Comparison of ENCODE assay signal across 8 cellular contexts in genomic region chr12:2890001-2890387, GRCh38. TPM values are rescaled to one million over a fixed set of nuclear protein-coding genes. Genes with fewer than 3 reads are reported as not detected.
DNase-seq lines count a peak whose midpoint lies in the region; ATAC-seq and TF ChIP-seq lines count a peak whose summit lies in the region.

No MANE protein-coding gene starts in this region.

- ATAC-seq in HG02642 (IDR thresholded peaks at IDR 0.05; ENCODE audit: poor library complexity, unreplicated experiment) (no peak), left lobe of liver (no peak)

- TF ChIP-seq CTCF in esophagus muscularis mucosa (IDR thresholded peaks at IDR 0.05) (no peak), progenitor cell of endocrine pancreas (IDR thresholded peaks at IDR 0.05; ENCODE audit: unreplicated experiment) (no peak)

- no peaks in the 10 kb centered on the region for H3K27me3 Mint-ChIP-seq in progenitor cell of endocrine pancreas

- no peaks in the 10 kb centered on the region for H3K27me3 ChIP-seq in SJCRH30
- H3K27me3 ChIP-seq in esophagus muscularis mucosa, result no peaks in the 10 kb centered on the region

- H3K36me3 Mint-ChIP-seq in progenitor cell of endocrine pancreas (ENCODE audit: insufficient read depth), result peaks cover 10% of the 10 kb centered on the region

- peaks cover 13% of the 10 kb centered on the region for H3K4me1 Mint-ChIP-seq in progenitor cell of endocrine pancreas (ENCODE audit: low read depth)

- intact Hi-C loops in esophagus muscularis mucosa (cut with DNase I), result no loop called here

- DNase-seq in SJCRH30, result no peak
- DNase-seq in esophagus muscularis mucosa (ENCODE audit: extremely low spot score), result no peak
- no peak for DNase-seq in progenitor cell of endocrine pancreas (ENCODE audit: low spot score, unreplicated experiment)
- DNase-seq in left lobe of liver (ENCODE audit: low spot score), result no peak
- no peak for DNase-seq in GM03348 (ENCODE audit: low spot score)
- no peak for DNase-seq in stimulated activated CD4-positive, alpha-beta T cell treated with anti-CD3 and anti-CD28 coated beads, Interleukin-15, amount 100 ng/mL, for 24 hours

- H3K9ac ChIP-seq in ES-I3 (ENCODE audit: low read depth, low read length), result peak overlapping the region; percentile 94

- H3K4me3 ChIP-seq in SJCRH30 (peak overlapping the region; percentile 77), esophagus muscularis mucosa (peak overlapping the region; percentile 74 to 95 (median 76))

- peak overlapping the region; percentile 79 for H3K27ac ChIP-seq in SJCRH30
- H3K27ac ChIP-seq in esophagus muscularis mucosa (replicated peaks in 1 of 4), result peak overlapping the region; percentile 95 to 97 (median 96)

- H3K9me3 Mint-ChIP-seq in progenitor cell of endocrine pancreas (ENCODE audit: low read depth), result no peaks in the 10 kb centered on the region

- no peaks in the 10 kb centered on the region for H3K9me3 ChIP-seq in ES-I3 (ENCODE audit: control insufficient read depth, insufficient read depth, low read length)
- H3K9me3 ChIP-seq in SJCRH30 (replicated peaks), result no peaks in the 10 kb centered on the region
- no peaks in the 10 kb centered on the region for H3K9me3 ChIP-seq in esophagus muscularis mucosa

- TF ChIP-seq EP300 in esophagus muscularis mucosa (IDR thresholded peaks at IDR 0.05), result no peak

- WGBS in esophagus muscularis mucosa, result 75% methylated on average over 10 of the region's 10 CpGs

- H3K27ac Mint-ChIP-seq in progenitor cell of endocrine pancreas, result peak overlapping the region; percentile 95

- peaks cover 4% of the 10 kb centered on the region for H3K4me1 ChIP-seq in ES-I3 (ENCODE audit: insufficient read depth, low read length)
- peaks cover 10% of the 10 kb centered on the region for H3K4me1 ChIP-seq in SJCRH30
- peaks cover 17 to 44% (median 42%) of the 10 kb centered on the region in 4 donors for H3K4me1 ChIP-seq in esophagus muscularis mucosa

- H3K4me3 Mint-ChIP-seq in progenitor cell of endocrine pancreas (ENCODE audit: low read depth), result peak overlapping the region; percentile 98

- TF ChIP-seq POLR2A in esophagus muscularis mucosa (IDR thresholded peaks at IDR 0.05; ENCODE audit: low read depth), result no peak

- peaks cover 19% of the 10 kb centered on the region for H3K36me3 ChIP-seq in ES-I3 (ENCODE audit: insufficient read depth, low read length)
- H3K36me3 ChIP-seq in SJCRH30, result peaks cover 8% of the 10 kb centered on the region
- H3K36me3 ChIP-seq in esophagus muscularis mucosa, result peaks cover 0 to 21% (median 0%) of the 10 kb centered on the region in 4 donors

RNA-seq across cellular contexts. Expression of gene TULP3, which starts 0.7 kb away (rescaled TPM):
- total RNA-seq in SJCRH30 (2014; rRNA removed; shearing (Covaris generic)), result 40.4 and 45.2 TPM in 2 replicates
- total RNA-seq in esophagus muscularis mucosa (10 to 100 TPM; 19.1 to 35.7 (median 27.4) TPM), progenitor cell of endocrine pancreas (31.3 and 35.1 TPM in 2 replicates), left lobe of liver (2.7 TPM)

RNA-seq across cellular contexts. Expression of gene RHNO1, which starts 13.0 kb away (rescaled TPM):
- 57.8 and 60.9 TPM in 2 replicates for total RNA-seq in SJCRH30 (2014; rRNA removed; shearing (Covaris generic))
- total RNA-seq in esophagus muscularis mucosa (1 to 10 TPM; 7.1 to 9.7 (median 8.9) TPM), progenitor cell of endocrine pancreas (54.3 and 57.7 TPM in 2 replicates), left lobe of liver (1.8 TPM)

RNA-seq across cellular contexts. Expression of gene FOXM1, which starts 13.0 kb away (rescaled TPM):
- total RNA-seq in SJCRH30 (2014; rRNA removed; shearing (Covaris generic)), result 107 and 111 TPM in 2 replicates
- total RNA-seq in esophagus muscularis mucosa, result 1 to 10 TPM in 1 of 4 donors, under 1 TPM in 2, not detected in 1; under 0.01 to 1.4 (median 0.17) TPM
- 80.8 and 92.2 TPM in 2 replicates for total RNA-seq in progenitor cell of endocrine pancreas
- 0.86 TPM for total RNA-seq in left lobe of liver

RNA-seq across cellular contexts. Expression of gene TEX52, which starts 33.2 kb away (rescaled TPM):
- 0.20 TPM in 1 of 2 replicates, not detected in the other for total RNA-seq in SJCRH30 (2014; rRNA removed; shearing (Covaris generic))
- total RNA-seq in esophagus muscularis mucosa (not detected), progenitor cell of endocrine pancreas (not detected in 2 replicates), left lobe of liver (not detected)

RNA-seq across cellular contexts. Expression of gene NRIP2, which starts 55.2 kb away (rescaled TPM):
- total RNA-seq in SJCRH30 (2014; rRNA removed; shearing (Covaris generic)), result 1.7 and 1.8 TPM in 2 replicates
- total RNA-seq in esophagus muscularis mucosa (1 to 10 TPM in 3 of 4 donors, under 1 TPM in 1; 0.83 to 9.7 (median 2.9) TPM), progenitor cell of endocrine pancreas (not detected in 2 replicates), left lobe of liver (0.15 TPM)

Comparison
In these comparisons a context has a peak if more than half of its experiments do, and no peak if none do; other contexts are left out.
1. RNA of gene FOXM1, which starts 13.0 kb away (total RNA-seq): 107 to 111 TPM in SJCRH30 and 80.8 to 92.2 TPM in progenitor cell of endocrine pancreas; 0.86 TPM in left lobe of liver (single experiment) and under 0.01 to 1.4 TPM in esophagus muscularis mucosa; every median in the first group is over 10 times any median in the second.